In the genomic region with DNA sequence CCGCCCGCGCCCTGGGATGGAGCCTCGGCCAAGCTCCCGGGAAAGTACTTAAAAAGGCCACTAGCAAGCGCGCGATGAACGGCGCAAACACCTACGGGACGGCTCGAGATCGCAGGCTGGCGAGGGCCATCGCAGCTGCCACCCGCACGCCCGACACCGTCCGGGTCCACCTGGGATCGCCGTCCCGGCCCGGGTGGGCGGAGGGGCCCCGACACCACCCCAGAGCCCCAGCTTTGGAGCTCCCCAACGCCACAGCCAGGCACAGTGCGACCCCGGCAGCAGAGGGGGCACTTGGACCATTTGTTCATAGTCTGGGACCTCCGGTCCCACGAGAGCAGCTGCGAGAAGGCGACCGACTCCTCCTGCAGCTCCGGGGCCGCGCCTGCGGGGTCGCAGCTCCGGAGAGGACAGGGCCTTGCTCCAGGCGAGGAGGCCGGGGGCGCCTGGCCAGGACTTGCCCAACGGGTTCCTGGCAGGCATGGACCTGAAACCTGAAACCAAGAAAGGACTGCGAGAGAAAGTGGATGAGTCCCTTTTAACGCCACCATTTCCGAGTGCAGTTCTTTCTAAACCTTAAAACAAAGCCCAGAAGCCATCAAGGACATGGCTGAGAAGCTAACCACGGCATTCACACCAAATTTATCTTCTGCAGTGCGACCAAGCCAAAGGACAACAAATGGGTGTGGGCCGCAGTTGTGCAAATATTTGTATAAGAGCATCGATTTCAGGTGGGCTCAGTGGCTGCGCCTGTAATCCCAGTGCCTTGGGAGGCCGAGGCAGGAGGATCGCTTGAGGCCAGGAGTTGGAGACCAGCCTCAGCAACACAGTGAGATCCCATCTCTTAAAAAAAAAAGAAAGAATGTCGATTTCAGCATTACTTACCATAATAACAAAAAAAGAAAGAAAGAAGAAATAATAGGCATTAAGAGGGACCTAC, we compare ENCODE assay signal across 1 cellular context.
TF ChIP-seq lines count a peak whose summit lies in the region.

No MANE protein-coding gene starts in this region.

TF ChIP-seq in K562, 482 proteins besides CTCF, POLR2A, EP300 and RAD21:
- peak; percentile 34; the same call in 1 of the 2 replicates for TF ChIP-seq STAG1 (CRISPR knock-in tag; IDR thresholded peaks at IDR 0.05; ENCODE audit: borderline replicate concordance)
- TF ChIP-seq, protein P1, sequence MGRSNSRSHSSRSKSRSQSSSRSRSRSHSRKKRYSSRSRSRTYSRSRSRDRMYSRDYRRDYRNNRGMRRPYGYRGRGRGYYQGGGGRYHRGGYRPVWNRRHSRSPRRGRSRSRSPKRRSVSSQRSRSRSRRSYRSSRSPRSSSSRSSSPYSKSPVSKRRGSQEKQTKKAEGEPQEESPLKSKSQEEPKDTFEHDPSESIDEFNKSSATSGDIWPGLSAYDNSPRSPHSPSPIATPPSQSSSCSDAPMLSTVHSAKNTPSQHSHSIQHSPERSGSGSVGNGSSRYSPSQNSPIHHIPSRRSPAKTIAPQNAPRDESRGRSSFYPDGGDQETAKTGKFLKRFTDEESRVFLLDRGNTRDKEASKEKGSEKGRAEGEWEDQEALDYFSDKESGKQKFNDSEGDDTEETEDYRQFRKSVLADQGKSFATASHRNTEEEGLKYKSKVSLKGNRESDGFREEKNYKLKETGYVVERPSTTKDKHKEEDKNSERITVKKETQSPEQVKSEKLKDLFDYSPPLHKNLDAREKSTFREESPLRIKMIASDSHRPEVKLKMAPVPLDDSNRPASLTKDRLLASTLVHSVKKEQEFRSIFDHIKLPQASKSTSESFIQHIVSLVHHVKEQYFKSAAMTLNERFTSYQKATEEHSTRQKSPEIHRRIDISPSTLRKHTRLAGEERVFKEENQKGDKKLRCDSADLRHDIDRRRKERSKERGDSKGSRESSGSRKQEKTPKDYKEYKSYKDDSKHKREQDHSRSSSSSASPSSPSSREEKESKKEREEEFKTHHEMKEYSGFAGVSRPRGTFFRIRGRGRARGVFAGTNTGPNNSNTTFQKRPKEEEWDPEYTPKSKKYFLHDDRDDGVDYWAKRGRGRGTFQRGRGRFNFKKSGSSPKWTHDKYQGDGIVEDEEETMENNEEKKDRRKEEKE (IDR thresholded peaks at IDR 0.05; ENCODE audit: borderline replicate concordance in 1 of 2, control insufficient read depth in 1 of 2, low read depth in 2 of 2, low read length in 1 of 2): no peak
- no peak for TF ChIP-seq CHCHD3 (CRISPR knock-in tag; IDR thresholded peaks at IDR 0.05)
- TF ChIP-seq MTA2 (IDR thresholded peaks at IDR 0.05; ENCODE audit: low read depth): no peak
- no peak for TF ChIP-seq RFX1 (IDR thresholded peaks at IDR 0.05)
- no peak for TF ChIP-seq ZNF217 (CRISPR knock-in tag; IDR thresholded peaks at IDR 0.05)
- TF ChIP-seq SMC3 (conservative IDR thresholded peaks at IDR 0.05; ENCODE audit: insufficient read depth, low read depth, low read length): 0 out of 2 replicates have a peak, but pooled peaks have one; percentile 28
- TF ChIP-seq, protein P2, sequence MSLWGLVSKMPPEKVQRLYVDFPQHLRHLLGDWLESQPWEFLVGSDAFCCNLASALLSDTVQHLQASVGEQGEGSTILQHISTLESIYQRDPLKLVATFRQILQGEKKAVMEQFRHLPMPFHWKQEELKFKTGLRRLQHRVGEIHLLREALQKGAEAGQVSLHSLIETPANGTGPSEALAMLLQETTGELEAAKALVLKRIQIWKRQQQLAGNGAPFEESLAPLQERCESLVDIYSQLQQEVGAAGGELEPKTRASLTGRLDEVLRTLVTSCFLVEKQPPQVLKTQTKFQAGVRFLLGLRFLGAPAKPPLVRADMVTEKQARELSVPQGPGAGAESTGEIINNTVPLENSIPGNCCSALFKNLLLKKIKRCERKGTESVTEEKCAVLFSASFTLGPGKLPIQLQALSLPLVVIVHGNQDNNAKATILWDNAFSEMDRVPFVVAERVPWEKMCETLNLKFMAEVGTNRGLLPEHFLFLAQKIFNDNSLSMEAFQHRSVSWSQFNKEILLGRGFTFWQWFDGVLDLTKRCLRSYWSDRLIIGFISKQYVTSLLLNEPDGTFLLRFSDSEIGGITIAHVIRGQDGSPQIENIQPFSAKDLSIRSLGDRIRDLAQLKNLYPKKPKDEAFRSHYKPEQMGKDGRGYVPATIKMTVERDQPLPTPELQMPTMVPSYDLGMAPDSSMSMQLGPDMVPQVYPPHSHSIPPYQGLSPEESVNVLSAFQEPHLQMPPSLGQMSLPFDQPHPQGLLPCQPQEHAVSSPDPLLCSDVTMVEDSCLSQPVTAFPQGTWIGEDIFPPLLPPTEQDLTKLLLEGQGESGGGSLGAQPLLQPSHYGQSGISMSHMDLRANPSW (CRISPR knock-in tag; IDR thresholded peaks at IDR 0.05): no peak
- TF ChIP-seq L3MBTL2 (IDR thresholded peaks at IDR 0.05): no peak
- 0 out of 4 replicates have a peak, but pooled peaks of 1 of the 2 experiments have one; percentile 16 for TF ChIP-seq NRF1 (conservative IDR thresholded peaks at IDR 0.05 in 1 of 2, IDR thresholded peaks at IDR 0.05 in 1 of 2)
- TF ChIP-seq HDAC2 (IDR thresholded peaks at IDR 0.05): no peak
- no peak for TF ChIP-seq GABPB2 (CRISPR knock-in tag; conservative IDR thresholded peaks at IDR 0.05)
- peak; percentile 18; the same call in 1 of the 2 replicates for TF ChIP-seq CHD2 (IDR thresholded peaks at IDR 0.05; ENCODE audit: low read depth, low read length)
- TF ChIP-seq, protein P3, sequence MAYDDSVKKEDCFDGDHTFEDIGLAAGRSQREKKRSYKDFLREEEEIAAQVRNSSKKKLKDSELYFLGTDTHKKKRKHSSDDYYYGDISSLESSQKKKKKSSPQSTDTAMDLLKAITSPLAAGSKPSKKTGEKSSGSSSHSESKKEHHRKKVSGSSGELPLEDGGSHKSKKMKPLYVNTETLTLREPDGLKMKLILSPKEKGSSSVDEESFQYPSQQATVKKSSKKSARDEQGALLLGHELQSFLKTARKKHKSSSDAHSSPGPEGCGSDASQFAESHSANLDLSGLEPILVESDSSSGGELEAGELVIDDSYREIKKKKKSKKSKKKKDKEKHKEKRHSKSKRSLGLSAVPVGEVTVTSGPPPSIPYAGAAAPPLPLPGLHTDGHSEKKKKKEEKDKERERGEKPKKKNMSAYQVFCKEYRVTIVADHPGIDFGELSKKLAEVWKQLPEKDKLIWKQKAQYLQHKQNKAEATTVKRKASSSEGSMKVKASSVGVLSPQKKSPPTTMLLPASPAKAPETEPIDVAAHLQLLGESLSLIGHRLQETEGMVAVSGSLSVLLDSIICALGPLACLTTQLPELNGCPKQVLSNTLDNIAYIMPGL (CRISPR knock-in tag; IDR thresholded peaks at IDR 0.05): no peak
- no peak for TF ChIP-seq FUS (optimal IDR thresholded peaks at IDR 0.05; ENCODE audit: low read depth, low read length)
TF ChIP-seq in K562: peak in this region for 4.
